In the genomic region with DNA sequence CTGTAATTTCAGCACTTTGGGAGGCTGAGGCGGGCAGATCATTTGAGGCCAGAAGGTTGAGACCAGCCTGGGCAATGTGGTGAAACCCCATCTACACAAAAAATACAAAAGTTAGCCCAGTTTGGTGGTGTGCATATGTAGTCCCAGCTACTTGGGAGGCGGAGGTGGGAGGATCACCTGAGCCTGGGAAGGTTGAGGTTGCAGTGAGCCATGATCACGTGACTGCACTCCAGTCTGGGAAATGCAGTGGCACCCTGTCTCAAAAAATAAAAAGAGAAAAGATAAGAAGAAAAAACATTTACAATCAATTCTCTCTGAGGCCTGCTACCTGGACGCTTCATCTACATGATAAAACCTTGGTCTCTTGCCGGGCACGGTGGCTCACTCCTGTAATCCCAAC, we compare ENCODE assay signal across 20 cellular contexts. TPM values are rescaled to one million over a fixed set of nuclear protein-coding genes. Genes with fewer than 3 reads are reported as not detected.
"Had no signal": no experiment of that assay in that cellular context is flagged by ENCODE, and none has a peak within 500 bp of the region (broad histone marks: within the 10 kb centered on the region; RNA-seq: fewer than 3 reads in every experiment).

No MANE protein-coding gene starts in this region.

- H3K27ac ChIP-seq: dorsolateral prefrontal cortex, hepatocyte, ovary, right atrium auricular region, testis, tibial nerve had no signal

- H3K4me1 Mint-ChIP-seq: stimulated activated naive CD8-positive, alpha-beta T cell treated with anti-CD3 and anti-CD28 coated beads, Interleukin-15, amount 100 ng/mL, for 72 hours had no signal

- H3K36me3 ChIP-seq: ovary, right atrium auricular region, tibial nerve had no signal

- H3K4me1 ChIP-seq: right atrium auricular region, testis had no signal

- ATAC-seq: mucosa of descending colon; naive thymus-derived CD8-positive, alpha-beta T cell; stimulated activated naive B cell treated with anti-CD40 and anti-IgM and Interleukin-4, amounts not matched to agents 10 μg/mL and 1 μg/mL and 100 μg/mL, for 72 hours; stimulated activated naive CD8-positive, alpha-beta T cell treated with anti-CD3 and anti-CD28 coated beads, Interleukin-15, amount 100 ng/mL, for 72 hours had no signal

- H3K27ac Mint-ChIP-seq: naive thymus-derived CD8-positive, alpha-beta T cell; stimulated activated naive B cell treated with anti-CD40 and anti-IgM and Interleukin-4, amounts not matched to agents 10 μg/mL and 1 μg/mL and 100 μg/mL, for 72 hours; stimulated activated naive CD8-positive, alpha-beta T cell treated with anti-CD3 and anti-CD28 coated beads, Interleukin-15, amount 100 ng/mL, for 72 hours had no signal

- H3K9me3 Mint-ChIP-seq: naive thymus-derived CD8-positive, alpha-beta T cell; stimulated activated naive B cell treated with anti-CD40 and anti-IgM and Interleukin-4, amounts not matched to agents 10 μg/mL and 1 μg/mL and 100 μg/mL, for 72 hours; stimulated activated naive CD8-positive, alpha-beta T cell treated with anti-CD3 and anti-CD28 coated beads, Interleukin-15, amount 100 ng/mL, for 72 hours had no signal

- DNase-seq: cortex of kidney; dorsolateral prefrontal cortex; effector CD8-positive, alpha-beta T cell; foreskin melanocyte; kidney glomerular epithelial cell; mucosa of descending colon; naive thymus-derived CD8-positive, alpha-beta T cell; stimulated activated CD4-positive, alpha-beta T cell treated with anti-CD3 and anti-CD28 coated beads, Interleukin-2, amount 100 ng/mL, for 24 hours; stimulated activated CD4-positive, alpha-beta T cell treated with anti-CD3 and anti-CD28 coated beads, Interleukin-4, amount 100 ng/mL, for 4 hours; stimulated activated naive B cell treated with anti-CD40 and anti-IgM and Interleukin-4, amounts not matched to agents 10 μg/mL and 1 μg/mL and 100 μg/mL, for 72 hours; stimulated activated naive CD8-positive, alpha-beta T cell treated with anti-CD3 and anti-CD28 coated beads, Interleukin-15, amount 100 ng/mL, for 72 hours; testis had no signal

- H3K9me3 ChIP-seq: mucosa of descending colon, ovary, right atrium auricular region, testis, tibial nerve had no signal

- H3K36me3 Mint-ChIP-seq: naive thymus-derived CD8-positive, alpha-beta T cell; stimulated activated naive B cell treated with anti-CD40 and anti-IgM and Interleukin-4, amounts not matched to agents 10 μg/mL and 1 μg/mL and 100 μg/mL, for 72 hours had no signal

- H3K4me3 ChIP-seq: dorsolateral prefrontal cortex, hepatocyte, mucosa of descending colon, ovary, right atrium auricular region, testis, tibial nerve had no signal

- H3K4me3 Mint-ChIP-seq: naive thymus-derived CD8-positive, alpha-beta T cell; stimulated activated naive B cell treated with anti-CD40 and anti-IgM and Interleukin-4, amounts not matched to agents 10 μg/mL and 1 μg/mL and 100 μg/mL, for 72 hours; stimulated activated naive CD8-positive, alpha-beta T cell treated with anti-CD3 and anti-CD28 coated beads, Interleukin-15, amount 100 ng/mL, for 72 hours had no signal

- H3K27me3 Mint-ChIP-seq: naive thymus-derived CD8-positive, alpha-beta T cell; stimulated activated naive CD8-positive, alpha-beta T cell treated with anti-CD3 and anti-CD28 coated beads, Interleukin-15, amount 100 ng/mL, for 72 hours had no signal

- H3K27me3 ChIP-seq: dorsolateral prefrontal cortex, hepatocyte, ovary, right atrium auricular region, testis, tibial nerve had no signal

RNA-seq across cellular contexts. Expression of a gene that starts 13.7 kb away (rescaled TPM):
- total RNA-seq: lung microvascular endothelial cell, mesenteric fat pad had no signal
- polyA plus RNA-seq: naive thymus-derived CD8-positive, alpha-beta T cell; neural cell had no signal

RNA-seq across cellular contexts. Expression of a gene that starts 50.1 kb away (rescaled TPM):
- total RNA-seq: hepatocyte; lung microvascular endothelial cell; mesenteric fat pad; naive thymus-derived CD8-positive, alpha-beta T cell; subcutaneous adipose tissue had no signal
- polyA plus RNA-seq: naive thymus-derived CD8-positive, alpha-beta T cell had no signal
